Comparison of ENCODE assay signal across 1 cellular context in genomic region chr1:183331095-183331742, GRCh38.
TF ChIP-seq lines count a peak whose summit lies in the region.

No MANE protein-coding gene starts in this region.

TF ChIP-seq in GM23338, 12 proteins besides CTCF, POLR2A, EP300 and RAD21 (continued from another document):
- TF ChIP-seq ZNF462 (CRISPR knock-in tag; IDR thresholded peaks at IDR 0.05), result peak; percentile 49; the same call in 1 of the 2 replicates
